24 cellular contexts compared by ENCODE assay signal in the genomic region with DNA sequence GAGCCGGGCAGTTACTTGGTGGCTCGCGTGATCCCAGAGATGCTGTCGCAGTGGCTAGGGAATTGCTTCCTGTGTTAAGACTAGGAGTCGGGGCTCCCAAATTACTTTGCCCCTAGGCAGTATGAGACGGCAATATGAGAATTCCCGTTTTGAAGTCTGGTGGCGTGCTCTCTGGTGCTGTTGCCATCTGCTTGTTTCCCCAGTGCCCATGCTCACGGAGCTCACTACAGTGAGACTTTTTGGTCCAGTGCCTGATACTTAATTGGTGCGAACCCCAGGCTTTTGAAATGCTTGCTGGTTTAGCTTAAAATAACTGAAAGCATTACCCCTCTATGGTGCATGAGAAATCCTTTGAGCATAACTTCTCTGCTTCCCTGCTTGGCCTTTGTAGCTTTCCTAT. TPM values are rescaled to one million over a fixed set of nuclear protein-coding genes. Genes with fewer than 3 reads are reported as not detected.
"Had no signal": no experiment of that assay in that cellular context is flagged by ENCODE, and none has a peak within 500 bp of the region (broad histone marks: within the 10 kb centered on the region; RNA-seq: fewer than 3 reads in every experiment).

No MANE protein-coding gene starts in this region.

- H3K4me1 ChIP-seq: esophagus squamous epithelium, gastroesophageal sphincter, right atrium auricular region, sigmoid colon, stomach, thyroid gland, upper lobe of left lung, uterus had no signal

- DNase-seq: effector memory CD8-positive, alpha-beta T cell; esophagus squamous epithelium; foreskin fibroblast; immature natural killer cell; left cardiac atrium; left ventricle myocardium superior; mesenchymal stem cell; naive thymus-derived CD4-positive, alpha-beta T cell; nephron progenitor cell; sigmoid colon; stimulated activated CD4-positive, alpha-beta T cell treated with anti-CD3 and anti-CD28 coated beads, Interleukin-2, amount 100 ng/mL, for 24 hours; stimulated activated CD4-positive, alpha-beta T cell treated with anti-CD3 and anti-CD28 coated beads, Interleukin-4, amount 100 ng/mL, for 4 hours; stimulated activated naive CD4-positive, alpha-beta T cell; stomach; thyroid gland; upper lobe of left lung; uterus had no signal

- H3K9me3 Mint-ChIP-seq: effector memory CD8-positive, alpha-beta T cell; immature natural killer cell; naive thymus-derived CD4-positive, alpha-beta T cell; nephron progenitor cell had no signal

- H3K27me3 ChIP-seq: esophagus squamous epithelium, gastroesophageal sphincter, right atrium auricular region, sigmoid colon, stomach, thyroid gland, upper lobe of left lung, uterus had no signal

- H3K4me3 Mint-ChIP-seq: effector memory CD8-positive, alpha-beta T cell; immature natural killer cell; naive thymus-derived CD4-positive, alpha-beta T cell; nephron progenitor cell had no signal

- H3K27ac Mint-ChIP-seq: nephron progenitor cell had no signal

- H3K36me3 ChIP-seq: uterus had no signal

- H3K27ac ChIP-seq: esophagus squamous epithelium, gastroesophageal sphincter, right atrium auricular region, sigmoid colon, skin epidermis, stomach, thyroid gland, upper lobe of left lung, uterus had no signal

- H3K27me3 Mint-ChIP-seq: effector memory CD8-positive, alpha-beta T cell; naive thymus-derived CD4-positive, alpha-beta T cell had no signal

- H3K9me3 ChIP-seq: esophagus squamous epithelium, gastroesophageal sphincter, right atrium auricular region, sigmoid colon, stomach, thyroid gland, upper lobe of left lung, uterus had no signal

- H3K4me3 ChIP-seq: esophagus squamous epithelium, gastroesophageal sphincter, lung, right atrium auricular region, sigmoid colon, skin epidermis, stomach, thyroid gland, upper lobe of left lung, uterus had no signal

- H3K4me1 Mint-ChIP-seq: nephron progenitor cell had no signal

RNA-seq across cellular contexts. Expression of gene AGT, which starts 22.3 kb away (rescaled TPM):
- total RNA-seq: naive thymus-derived CD4-positive, alpha-beta T cell had no signal
- polyA plus RNA-seq: immature natural killer cell; keratinocyte; naive thymus-derived CD4-positive, alpha-beta T cell had no signal

RNA-seq across cellular contexts. Expression of gene CAPN9, which starts 55.6 kb away (rescaled TPM):
- total RNA-seq: epithelial cell of proximal tubule; naive thymus-derived CD4-positive, alpha-beta T cell; omental fat pad; right atrium auricular region; thyroid gland had no signal
- polyA plus RNA-seq: immature natural killer cell, keratinocyte had no signal
